In genomic region chr11:64723117-64723906, GRCh38 we compare ENCODE assay signal across 8 cellular contexts. TPM values are rescaled to one million over a fixed set of nuclear protein-coding genes. Genes with fewer than 3 reads are reported as not detected.
DNase-seq lines count a peak whose midpoint lies in the region; ATAC-seq, FAIRE-seq and TF ChIP-seq lines count a peak whose summit lies in the region.

Gene NRXN2, minus strand, starts transcription at chr11:64723197. Its CDS starts 9,498 bp downstream, at chr11:64713699.

- no peaks in the 10 kb centered on the region for H3K36me3 ChIP-seq in bronchial epithelial cell (ENCODE audit: control insufficient read depth, insufficient read depth, low read length)

- H3K27me3 ChIP-seq in bronchial epithelial cell (ENCODE audit: control insufficient read depth, insufficient read depth, low read length) = peaks cover 18% of the 10 kb centered on the region

- ATAC-seq in HG02973 (IDR thresholded peaks at IDR 0.05; ENCODE audit: unreplicated experiment) (peak; percentile 81), HG03565 (IDR thresholded peaks at IDR 0.05; ENCODE audit: unreplicated experiment) (no peak)

- in situ Hi-C loops in GM13976 (cut with MboI; ENCODE audit: low sequenced_read_pairs, unreplicated experiment) = no loop called here

- peak within 1 kb of the TSS; percentile 70 for H3K4me3 ChIP-seq in WI38 (ENCODE audit: low read depth, low read length)
- peak within 1 kb of the TSS; percentile 44 for H3K4me3 ChIP-seq in bronchial epithelial cell (ENCODE audit: low read depth, low read length)

- FAIRE-seq in bronchial epithelial cell (lab: Jason Lieb, UNC) = no peak

- DNase-seq in GM13976 (ENCODE audit: low spot score) (peak; percentile 97), NCI-H2107 treated with DMSO at 0.1 percent for 48 hours (lab: John Stamatoyannopoulos, UW; ENCODE audit: unreplicated experiment) (peak; percentile 21), bronchial epithelial cell (ENCODE audit: low read depth) (peak; percentile 68), iris pigment epithelial cell (ENCODE audit: low read depth) (peak; percentile 82)
- DNase-seq in stimulated activated CD4-positive, alpha-beta T cell treated with anti-CD3 and anti-CD28 coated beads, Interleukin-12 subunit alpha, Interleukin-12 subunit beta, amount 100 ng/mL, for 4 hours = peak; percentile 83

- peak; percentile 94 for TF ChIP-seq CTCF in GM13976 (IDR thresholded peaks at IDR 0.05; ENCODE audit: borderline replicate concordance, control extremely low read depth, extremely low read depth, insufficient read depth, missing control alignments)
- TF ChIP-seq CTCF in WI38 (IDR thresholded peaks at IDR 0.05; ENCODE audit: low read depth, low read length) = peak; percentile 97
- peak; percentile 91 for TF ChIP-seq CTCF in bronchial epithelial cell (IDR thresholded peaks at IDR 0.05; ENCODE audit: insufficient read depth, low read length, severe bottlenecking)

RNA-seq across cellular contexts. Expression of gene NRXN2, which starts in this region (rescaled TPM):
- under 0.01 TPM in 1 of 2 replicates, not detected in the other for total RNA-seq in bronchial epithelial cell

Comparison
In these comparisons a context has a peak if more than half of its experiments do, and no peak if none do; other contexts are left out.
1. Peak in DNase-seq and H3K4me3 ChIP-seq in bronchial epithelial cell; RNA of the gene not detected or under 1 TPM.
2. DNase-seq: peak in every context shown above with its lines; median percentile 97 in GM13976; 83 in stimulated activated CD4-positive, alpha-beta T cell treated with anti-CD3 and anti-CD28 coated beads, Interleukin-12 subunit alpha, Interleukin-12 subunit beta, amount 100 ng/mL, for 4 hours; 82 in iris pigment epithelial cell; 68 in bronchial epithelial cell; 21 in NCI-H2107 treated with DMSO at 0.1 percent for 48 hours.